8 cellular contexts compared by ENCODE assay signal in genomic region chr11:46277313-46277622, GRCh38. TPM values are rescaled to one million over a fixed set of nuclear protein-coding genes. Genes with fewer than 3 reads are reported as not detected.
A peak's percentile ranks its signal among the peaks of the same experiment; 100 is the strongest.
DNase-seq lines count a peak whose midpoint lies in the region; ATAC-seq and TF ChIP-seq lines count a peak whose summit lies in the region.

No MANE protein-coding gene starts in this region.

- H3K18ac ChIP-seq in mesendoderm (ENCODE audit: low read length), result no peak overlapping the region

- no peak overlapping the region for H2BK5ac ChIP-seq in mesendoderm (ENCODE audit: low read length)

- H3K36me3 ChIP-seq in tibial artery (no peaks in the 10 kb centered on the region), mesendoderm (ENCODE audit: control insufficient read depth, insufficient read depth, low read length) (no peaks in the 10 kb centered on the region)

- intact Hi-C loops in tibial artery (cut with DNase I; ENCODE audit: low total_unique reads), result no loop called here

- H3K4me1 Mint-ChIP-seq in activated T-cell treated with anti-CD3 and anti-CD28 coated beads, Interleukin-2, amount 50 U/mL, for 72 hours (ENCODE audit: low read depth), result peaks cover 16% of the 10 kb centered on the region

- H3K27me3 ChIP-seq in tibial artery, result peaks cover 4 to 42% of the 10 kb centered on the region in 2 donors
- no peaks in the 10 kb centered on the region for H3K27me3 ChIP-seq in mesendoderm (ENCODE audit: insufficient read depth, low read length, poor library complexity)

- no peaks in the 10 kb centered on the region for H3K9me3 Mint-ChIP-seq in activated T-cell treated with anti-CD3 and anti-CD28 coated beads, Interleukin-2, amount 50 U/mL, for 72 hours

- H3K27ac ChIP-seq in tibial artery (peak overlapping the region in 1 of 2 donors; percentile 29), mesendoderm (ENCODE audit: low read depth, low read length) (no peak overlapping the region)

- TF ChIP-seq CTCF in WI38 (IDR thresholded peaks at IDR 0.05; ENCODE audit: low read depth, low read length), result no peak
- no peak for TF ChIP-seq CTCF in tibial artery (IDR thresholded peaks at IDR 0.05)

- no CpG with 5 or more reads among the region's 8 CpGs for WGBS in mesendoderm (ENCODE audit: extremely low coverage, insufficient coverage, low lambda C conversion rate)

- H3K36me3 Mint-ChIP-seq in activated T-cell treated with anti-CD3 and anti-CD28 coated beads, Interleukin-2, amount 50 U/mL, for 72 hours (ENCODE audit: insufficient read depth in 2 of 2), result no peaks in the 10 kb centered on the region

- no peak overlapping the region for H3K4ac ChIP-seq in mesendoderm (ENCODE audit: low read depth, low read length)

- no peaks in the 10 kb centered on the region for H3K79me2 ChIP-seq in mesendoderm (ENCODE audit: control insufficient read depth, insufficient read depth, low read length)

- H3K9me3 ChIP-seq in tibial artery, result no peaks in the 10 kb centered on the region

- H3K4me1 ChIP-seq in tibial artery (peaks cover 4 to 58% (median 47%) of the 10 kb centered on the region in 4 donors), mesendoderm (ENCODE audit: control insufficient read depth, low read depth, low read length) (peaks cover 18% of the 10 kb centered on the region)

- H3K23ac ChIP-seq in mesendoderm (ENCODE audit: low read length), result no peak overlapping the region

- H3K27me3 Mint-ChIP-seq in activated T-cell treated with anti-CD3 and anti-CD28 coated beads, Interleukin-2, amount 50 U/mL, for 72 hours (ENCODE audit: low read depth), result peaks cover 43% of the 10 kb centered on the region

- H3K27ac Mint-ChIP-seq in activated T-cell treated with anti-CD3 and anti-CD28 coated beads, Interleukin-2, amount 50 U/mL, for 72 hours, result no peak overlapping the region

- no peak overlapping the region for H3K56ac ChIP-seq in mesendoderm (ENCODE audit: low read length)

- H3K9ac ChIP-seq in mesendoderm (ENCODE audit: low read length), result no peak overlapping the region

- H4K5ac ChIP-seq in mesendoderm (ENCODE audit: low read length), result no peak overlapping the region

- H3K4me2 ChIP-seq in mesendoderm (ENCODE audit: low read length), result no peak overlapping the region

- no peak overlapping the region for H2AK5ac ChIP-seq in mesendoderm (ENCODE audit: low read length)

- no peak overlapping the region for H2BK15ac ChIP-seq in mesendoderm (replicated peaks; ENCODE audit: low read depth)

- ATAC-seq in activated T-cell treated with anti-CD3 and anti-CD28 coated beads, Interleukin-2, amount 50 U/mL, for 72 hours (replicated peaks in 1 of 2), result no peak
- ATAC-seq in HG02610 (IDR thresholded peaks at IDR 0.05; ENCODE audit: unreplicated experiment), result no peak

- peak overlapping the region; percentile 26 to 76 for H3K4me3 Mint-ChIP-seq in activated T-cell treated with anti-CD3 and anti-CD28 coated beads, Interleukin-2, amount 50 U/mL, for 72 hours

- H4K8ac ChIP-seq in mesendoderm (ENCODE audit: low read depth, low read length), result no peak overlapping the region

- H3K79me1 ChIP-seq in mesendoderm (ENCODE audit: low read length), result no peaks in the 10 kb centered on the region

- no peak overlapping the region for H2BK120ac ChIP-seq in mesendoderm (ENCODE audit: low read depth, low read length)

- H3K4me3 ChIP-seq in WI38 (ENCODE audit: low read depth, low read length) (peak overlapping the region; percentile 99), tibial artery (peak overlapping the region; percentile 46), mesendoderm (ENCODE audit: low read length) (no peak overlapping the region)

- DNase-seq in activated T-cell treated with anti-CD3 and anti-CD28 coated beads, Interleukin-2, amount 50 U/mL, for 72 hours, result no peak
- DNase-seq in activated T-cell treated with anti-CD3 and anti-CD28 coated beads for 4 hours, result no peak
- DNase-seq in iPS-NIHi11 (ENCODE audit: low spot score), result peak; percentile 80
- DNase-seq in tibial artery, result peak in 1 of 2 donors; percentile 64
- DNase-seq in mesendoderm, result no peak
- DNase-seq in NCI-H446 (lab: John Stamatoyannopoulos, UW), result no peak

RNA-seq across cellular contexts. Expression of gene CREB3L1, which starts 0.2 kb away (rescaled TPM):
- total RNA-seq in activated T-cell treated with anti-CD3 and anti-CD28 coated beads, Interleukin-2, amount 50 U/mL, for 72 hours, result not detected
- 12.5 TPM for polyA plus RNA-seq in mesendoderm (2013, experiment 1 of 2)
- 13.8 TPM for polyA plus RNA-seq in mesendoderm (2013, experiment 2 of 2)
